8 cellular contexts compared by ENCODE assay signal in genomic region chr18:59963229-59963628, GRCh38.
"Had no signal": no experiment of that assay in that cellular context is flagged by ENCODE, and none has a peak within 500 bp of the region (broad histone marks: within the 10 kb centered on the region; RNA-seq: fewer than 3 reads in every experiment).

No MANE protein-coding gene starts in this region.

- H2AFZ ChIP-seq: GM23248 had no signal

- H3K9me3 ChIP-seq: HAP-1 had no signal

- H3K4me3 ChIP-seq: GM23248, HAP-1 had no signal

- H3K4me1 ChIP-seq: HAP-1 had no signal

- DNase-seq: GM23248, GOT3, H7, KBM-7 had no signal

- H3K36me3 ChIP-seq: HAP-1 had no signal

- ATAC-seq: HCT116, HepG2 had no signal

- H3K9ac ChIP-seq: GM23248 had no signal

- H3K27ac ChIP-seq: GM23248, HL-60 had no signal
